24 cellular contexts compared by ENCODE assay signal in genomic region chr7:97734255-97734654, GRCh38. TPM values are rescaled to one million over a fixed set of nuclear protein-coding genes. Genes with fewer than 3 reads are reported as not detected.
"Had no signal": no experiment of that assay in that cellular context is flagged by ENCODE, and none has a peak within 500 bp of the region (broad histone marks: within the 10 kb centered on the region; RNA-seq: fewer than 3 reads in every experiment).

No MANE protein-coding gene starts in this region.

- H3K4me3 Mint-ChIP-seq: activated CD4-positive, alpha-beta memory T cell treated with anti-CD3 and anti-CD28 coated beads for 36 hours; activated naive CD4-positive, alpha-beta T cell treated with anti-CD3 and anti-CD28 coated beads, Interleukin-2, amount 10 ng/mL, durations not matched to agents 7 days and 5 days; memory B cell had no signal

- DNase-seq: activated CD4-positive, alpha-beta memory T cell treated with anti-CD3 and anti-CD28 coated beads for 36 hours; activated CD4-positive, alpha-beta T cell treated with anti-CD3 and anti-CD28 coated beads for 4 hours; activated CD4-positive, CD25-positive, alpha-beta regulatory T cell; activated effector memory CD4-positive, alpha-beta T cell treated with anti-CD3 and anti-CD28 coated beads, Interleukin-2, amount 50 U/mL, for 16 hours; activated naive CD4-positive, alpha-beta T cell treated with anti-CD3 and anti-CD28 coated beads, Interleukin-2, amount 10 ng/mL, durations not matched to agents 7 days and 5 days; amygdala; erythroblast; foreskin melanocyte; hippocampal formation; right cardiac atrium; stimulated activated CD4-positive, alpha-beta T cell treated with anti-CD3 and anti-CD28 coated beads, Interleukin-1b, Interleukin-23, amount 100 ng/mL, for 48 hours; stomach; T1000 had no signal

- H3K36me3 ChIP-seq: cardiac muscle cell, stomach, suprapubic skin, tibial nerve had no signal

- ATAC-seq: right cardiac atrium had no signal

- H3K36me3 Mint-ChIP-seq: activated naive CD4-positive, alpha-beta T cell treated with anti-CD3 and anti-CD28 coated beads, Interleukin-2, amount 10 ng/mL, durations not matched to agents 7 days and 5 days; memory B cell had no signal

- H3K27ac ChIP-seq: cardiac muscle cell, stomach, suprapubic skin, tibial nerve had no signal

- H3K27ac Mint-ChIP-seq: activated CD4-positive, alpha-beta memory T cell treated with anti-CD3 and anti-CD28 coated beads for 36 hours; activated naive CD4-positive, alpha-beta T cell treated with anti-CD3 and anti-CD28 coated beads, Interleukin-2, amount 10 ng/mL, durations not matched to agents 7 days and 5 days; memory B cell had no signal

- H3K9me3 ChIP-seq: stomach, suprapubic skin, tibial nerve had no signal

- H3K4me1 Mint-ChIP-seq: memory B cell had no signal

- H3K9me3 Mint-ChIP-seq: activated CD4-positive, alpha-beta memory T cell treated with anti-CD3 and anti-CD28 coated beads for 36 hours; activated naive CD4-positive, alpha-beta T cell treated with anti-CD3 and anti-CD28 coated beads, Interleukin-2, amount 10 ng/mL, durations not matched to agents 7 days and 5 days had no signal

RNA-seq across cellular contexts. Expression of gene TAC1, which starts 2.4 kb away (rescaled TPM):
- total RNA-seq: activated CD4-positive, alpha-beta memory T cell treated with anti-CD3 and anti-CD28 coated beads for 36 hours; cardiac muscle cell; chondrocyte; myocyte; osteocyte; pulmonary artery endothelial cell; T-helper 1 cell treated with Interleukin-12 subunit alpha and Interleukin-12 subunit beta and Interleukin-4 antibody, amounts not matched to agents 30 ng/mL and 1 ng/mL, for 36 hours had no signal
- polyA plus RNA-seq: cardiac muscle cell, fibroblast of lung, keratinocyte had no signal
